8 cellular contexts compared by ENCODE assay signal in the genomic region with DNA sequence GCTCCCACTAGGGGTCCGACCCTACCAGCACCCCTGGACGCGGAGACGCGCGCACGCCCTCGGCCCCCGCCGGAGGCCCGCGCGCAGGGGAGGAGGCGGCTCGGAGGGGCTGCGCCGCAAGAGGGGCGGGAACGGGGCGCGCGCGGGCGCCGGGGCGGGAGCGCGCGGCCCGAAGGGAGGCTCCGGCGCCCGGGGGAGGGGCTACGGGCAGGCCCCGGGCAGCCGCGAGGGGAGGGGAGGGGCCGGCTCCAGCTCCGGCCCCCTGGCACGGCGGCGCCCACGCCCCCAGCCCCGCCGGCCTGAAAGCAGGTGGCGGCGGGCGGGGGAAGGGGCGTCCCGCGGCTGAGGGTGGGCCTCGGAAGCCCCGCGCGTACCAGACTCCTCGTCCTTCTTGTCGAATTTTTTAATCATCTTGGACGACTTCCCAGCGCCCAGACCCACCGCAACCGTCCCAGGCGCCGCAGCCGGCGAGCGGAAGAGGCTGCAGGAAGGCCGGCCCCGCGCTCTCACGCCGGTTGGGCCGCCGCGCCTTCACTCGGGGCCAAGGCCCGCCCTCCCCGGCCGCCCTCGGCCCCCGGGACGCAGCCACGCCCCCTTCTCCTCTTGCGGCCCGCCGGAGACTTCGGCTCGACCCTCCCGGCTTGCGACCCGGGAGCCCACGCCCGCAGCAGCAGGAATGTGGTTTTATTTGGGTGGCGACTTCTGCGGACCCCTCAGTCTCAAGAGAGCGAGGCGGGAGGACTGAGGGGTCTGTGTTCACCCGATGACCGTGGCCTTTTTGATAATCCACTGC. TPM values are rescaled to one million over a fixed set of nuclear protein-coding genes. Genes with fewer than 3 reads are reported as not detected.
A peak's percentile ranks its signal among the peaks of the same experiment; 100 is the strongest.
DNase-seq lines count a peak whose midpoint lies in the region; ATAC-seq and TF ChIP-seq lines count a peak whose summit lies in the region.

Gene COPG2 (minus strand): TSS at position 491 of the 793 bp plus-strand sequence. CDS start 80 bp downstream, at position 411.

- POLR2A ChIA-PET in activated CD4-positive, alpha-beta memory T cell treated with anti-CD3 and anti-CD28 coated beads for 36 hours (lab: Charles Lee), result interaction anchor here (0.8 kb wide), 1 partner anchor 598 kb away, joined by 3 read pairs; the partner anchor contains the start of gene KLHDC10

- TF ChIP-seq CTCF in dorsolateral prefrontal cortex (IDR thresholded peaks at IDR 0.05 in 54 of 56, conservative IDR thresholded peaks at IDR 0.05 in 2 of 56; ENCODE audit: low read depth in 1 of 56, partially characterized antibody in 56 of 56) (peak in 23 of 56 donors; percentile 6 to 34 (median 20)), lower leg skin (IDR thresholded peaks at IDR 0.05) (no peak)

- intact Hi-C loops in activated CD4-positive, alpha-beta memory T cell treated with anti-CD3 and anti-CD28 coated beads for 36 hours (cut with micrococcal nuclease), result loop anchor here (1.0 to 10.0 kb wide), 3 partner anchors 19 to 594 kb away; partner anchors contain the start of genes KLHDC10, SSMEM1 and TMEM209
- intact Hi-C loops in dorsolateral prefrontal cortex (cut with DNase I), result loop anchor here (5.0 to 10.0 kb wide), 2 partner anchors 404 to 596 kb away; partner anchors contain the start of genes KLHDC10 (in 2 of the 2) and CPA2 (in 1 of the 2)
- intact Hi-C loops in lower leg skin (cut with DNase I; ENCODE audit: low total_unique reads), result no loop called here

- WGBS in lower leg skin, 2 donors, result 0 to 2% methylated on average over 33 to 35 of the region's 98 CpGs

- H3K27me3 ChIP-seq in CD4-positive, CD25-positive, alpha-beta regulatory T cell (ENCODE audit: control insufficient read depth, insufficient read depth, low read length), result peaks cover 4% of the 10 kb centered on the region
- H3K27me3 ChIP-seq in dorsolateral prefrontal cortex, result no peaks in the 10 kb centered on the region

- H3K27me3 Mint-ChIP-seq in CD4-positive, CD25-positive, alpha-beta regulatory T cell, result no peaks in the 10 kb centered on the region
- H3K27me3 Mint-ChIP-seq in activated CD4-positive, alpha-beta memory T cell treated with anti-CD3 and anti-CD28 coated beads for 36 hours, result peaks cover 4% of the 10 kb centered on the region

- H3K27ac Mint-ChIP-seq in CD4-positive, CD25-positive, alpha-beta regulatory T cell, result peak within 1 kb of the TSS; percentile 69 to 81 (median 74)
- peak within 1 kb of the TSS; percentile 65 for H3K27ac Mint-ChIP-seq in activated CD4-positive, alpha-beta memory T cell treated with anti-CD3 and anti-CD28 coated beads for 36 hours

- peaks cover 5% of the 10 kb centered on the region for H3K36me3 Mint-ChIP-seq in CD4-positive, CD25-positive, alpha-beta regulatory T cell
- peaks cover 5% of the 10 kb centered on the region for H3K36me3 Mint-ChIP-seq in activated CD4-positive, alpha-beta memory T cell treated with anti-CD3 and anti-CD28 coated beads for 36 hours

- peak; percentile 60 to 85 (median 62) for DNase-seq in CD4-positive, CD25-positive, alpha-beta regulatory T cell
- DNase-seq in NCI-H748 (lab: John Stamatoyannopoulos, UW; ENCODE audit: unreplicated experiment) (peak; percentile 90), dorsolateral prefrontal cortex (peak; percentile 58 to 91 (median 77)), lower leg skin (ENCODE audit: low spot score in 2 of 2) (peak; percentile 73 to 95)
- peak; percentile 84 for DNase-seq in activated CD4-positive, alpha-beta memory T cell treated with anti-CD3 and anti-CD28 coated beads for 36 hours
- DNase-seq in stimulated activated CD4-positive, alpha-beta T cell treated with anti-CD3 and anti-CD28 coated beads, Interleukin-4, amount 100 ng/mL, for 4 hours, result peak; percentile 62 to 85

- peak; percentile 83 to 86 for ATAC-seq in CD4-positive, CD25-positive, alpha-beta regulatory T cell (ENCODE audit: low read depth in 2 of 2)
- ATAC-seq in GM19351 (IDR thresholded peaks at IDR 0.05; ENCODE audit: unreplicated experiment) (peak; percentile 94), HG03469 (IDR thresholded peaks at IDR 0.05; ENCODE audit: unreplicated experiment) (peak; percentile 77)

- peak within 1 kb of the TSS; percentile 59 for H3K27ac ChIP-seq in CD4-positive, CD25-positive, alpha-beta regulatory T cell (ENCODE audit: insufficient read depth, low read length, poor library complexity, severe bottlenecking)
- H3K27ac ChIP-seq in dorsolateral prefrontal cortex, result peak within 1 kb of the TSS in 58 of 59 donors; percentile 17 to 95 (median 86)

- no peak for TF ChIP-seq POLR2A in lower leg skin (IDR thresholded peaks at IDR 0.05)

- no peaks in the 10 kb centered on the region for H3K36me3 ChIP-seq in CD4-positive, CD25-positive, alpha-beta regulatory T cell (ENCODE audit: control insufficient read depth, insufficient read depth, low read length)

- CTCF ChIA-PET in activated CD4-positive, alpha-beta memory T cell treated with anti-CD3 and anti-CD28 coated beads for 36 hours (lab: Charles Lee), result no interaction called here

- H3K9me3 Mint-ChIP-seq in CD4-positive, CD25-positive, alpha-beta regulatory T cell, result no peaks in the 10 kb centered on the region
- H3K9me3 Mint-ChIP-seq in activated CD4-positive, alpha-beta memory T cell treated with anti-CD3 and anti-CD28 coated beads for 36 hours, result no peaks in the 10 kb centered on the region

- H3K4me1 ChIP-seq in CD4-positive, CD25-positive, alpha-beta regulatory T cell (ENCODE audit: control insufficient read depth, insufficient read depth, low read length, poor library complexity, severe bottlenecking), result peaks cover 12% of the 10 kb centered on the region

- peak within 1 kb of the TSS; percentile 86 for H3K4me3 ChIP-seq in CD4-positive, CD25-positive, alpha-beta regulatory T cell (ENCODE audit: low read depth, low read length)
- H3K4me3 ChIP-seq in dorsolateral prefrontal cortex (peak within 1 kb of the TSS; percentile 50 to 96 (median 84)), lower leg skin (ENCODE audit: low read depth, poor library complexity, severe bottlenecking) (peak within 1 kb of the TSS; percentile 83)

- peaks cover 0 to 17% (median 13%) of the 10 kb centered on the region in 4 donors for H3K4me1 Mint-ChIP-seq in CD4-positive, CD25-positive, alpha-beta regulatory T cell
- peaks cover 18% of the 10 kb centered on the region for H3K4me1 Mint-ChIP-seq in activated CD4-positive, alpha-beta memory T cell treated with anti-CD3 and anti-CD28 coated beads for 36 hours (ENCODE audit: low read depth)

- H3K4me3 Mint-ChIP-seq in CD4-positive, CD25-positive, alpha-beta regulatory T cell, result peak within 1 kb of the TSS; percentile 79 to 94 (median 92)
- peak within 1 kb of the TSS; percentile 84 for H3K4me3 Mint-ChIP-seq in activated CD4-positive, alpha-beta memory T cell treated with anti-CD3 and anti-CD28 coated beads for 36 hours

- H3K9me3 ChIP-seq in CD4-positive, CD25-positive, alpha-beta regulatory T cell (ENCODE audit: control insufficient read depth in 2 of 2, low read length in 2 of 2), result no peaks in the 10 kb centered on the region

RNA-seq across cellular contexts. Expression of gene COPG2, which starts in this region (rescaled TPM):
- total RNA-seq in CD4-positive, CD25-positive, alpha-beta regulatory T cell, result 6.1 TPM
- polyA plus RNA-seq in CD4-positive, CD25-positive, alpha-beta regulatory T cell, result 1 to 10 TPM; 1.1 to 5.7 (median 1.6) TPM
- 10 to 100 TPM; 31.5 to 33.4 TPM for total RNA-seq in activated CD4-positive, alpha-beta memory T cell treated with anti-CD3 and anti-CD28 coated beads for 36 hours
- total RNA-seq in dorsolateral prefrontal cortex, result 10 to 100 TPM; 14.0 to 31.9 (median 23.5) TPM
- 10 to 100 TPM; 19.9 to 25.9 (median 23.8) TPM for total RNA-seq in lower leg skin

Comparison
In these comparisons a context has a peak if more than half of its experiments do, and no peak if none do; other contexts are left out.
1. Peak in every context shown above with its lines: DNase-seq, ATAC-seq, H3K4me3 ChIP-seq and H3K27ac ChIP-seq.